8 cellular contexts compared by ENCODE assay signal in the genomic region with DNA sequence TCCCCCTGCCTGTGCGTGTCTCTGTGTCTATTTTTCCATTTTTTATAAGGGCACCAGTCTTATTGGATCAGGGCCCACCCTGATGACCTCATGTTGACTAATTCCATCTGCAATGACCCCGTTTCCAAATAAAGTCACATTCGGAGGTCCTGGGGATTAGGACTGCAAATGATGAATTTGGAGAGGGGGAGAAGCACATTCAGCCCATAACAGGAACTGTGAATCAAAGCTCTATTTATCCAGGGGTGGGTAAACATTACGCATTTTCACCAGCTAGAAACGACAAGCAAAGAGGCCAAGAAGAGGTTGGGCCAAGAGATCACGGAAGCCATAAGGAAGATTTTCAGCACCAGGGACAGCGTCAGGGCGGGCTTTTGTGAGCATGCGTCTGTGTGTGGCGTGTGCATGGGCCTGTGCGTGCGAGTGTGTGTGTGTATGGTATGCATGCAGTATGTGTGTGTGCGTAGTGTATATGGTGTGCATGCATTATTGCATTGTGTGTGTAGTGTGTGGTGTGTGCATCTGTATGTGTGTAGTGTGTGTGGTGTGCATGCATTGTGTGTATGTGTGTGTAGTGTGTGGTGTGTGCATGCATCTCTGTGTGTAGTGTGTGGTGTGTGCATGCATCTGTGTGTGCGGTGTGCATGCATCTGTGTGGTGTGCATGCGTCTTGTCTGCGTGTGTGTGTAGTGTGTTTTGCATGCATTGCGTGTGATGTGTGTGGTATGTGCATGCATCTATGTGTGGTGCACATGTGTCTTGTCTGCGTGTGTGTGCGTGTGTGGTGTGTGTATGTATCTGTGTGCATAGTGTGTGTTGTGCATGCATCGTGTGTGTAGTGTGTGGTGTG.
DNase-seq lines count a peak whose midpoint lies in the region; ATAC-seq and TF ChIP-seq lines count a peak whose summit lies in the region.

No MANE protein-coding gene starts in this region.

- no peak overlapping the region for H3K4me2 ChIP-seq in MM.1S (ENCODE audit: low read depth, low read length)

- TF ChIP-seq CTCF in MM.1S (IDR thresholded peaks at IDR 0.05; ENCODE audit: low read length): no peak

- peaks cover 72% of the 10 kb centered on the region for H3K27me3 ChIP-seq in MM.1S (replicated peaks; ENCODE audit: insufficient read depth, low read length)

- peak; percentile 32 for DNase-seq in CMK (ENCODE audit: low read depth)
- peak; percentile 67 for DNase-seq in MM.1S
- peak; percentile 44 for DNase-seq in activated T-cell treated with anti-CD3 and anti-CD28 coated beads for 48 hours (ENCODE audit: low read depth)
- DNase-seq in foreskin melanocyte: peak; percentile 40
- DNase-seq in stimulated activated CD8-positive, alpha-beta memory T cell treated with anti-CD3 and anti-CD28 coated beads, Interleukin-15, amount 100 ng/mL, for 1 hour (ENCODE audit: low read depth): peak; percentile 23

- no peaks in the 10 kb centered on the region for H3K36me3 ChIP-seq in MM.1S (replicated peaks; ENCODE audit: insufficient read depth, low read length)

- no peak overlapping the region for H2AFZ ChIP-seq in MM.1S (ENCODE audit: low read length)

- no peaks in the 10 kb centered on the region for H3K9me3 ChIP-seq in MM.1S (replicated peaks; ENCODE audit: insufficient read depth, low read length)

- no peak overlapping the region for H3K9ac ChIP-seq in MM.1S (ENCODE audit: low read length)

- no peaks in the 10 kb centered on the region for H4K20me1 ChIP-seq in MM.1S (ENCODE audit: insufficient read depth, low read length)

- H3F3A ChIP-seq in MM.1S (ENCODE audit: insufficient read depth, low read length): no peaks in the 10 kb centered on the region

- ATAC-seq in HG02981 (IDR thresholded peaks at IDR 0.05; ENCODE audit: unreplicated experiment): no peak
- ATAC-seq in GM18498 (IDR thresholded peaks at IDR 0.05; ENCODE audit: unreplicated experiment): no peak
- ATAC-seq in GM21576 (IDR thresholded peaks at IDR 0.05; ENCODE audit: unreplicated experiment): no peak

- H3K9me2 ChIP-seq in MM.1S (replicated peaks; ENCODE audit: insufficient read depth, low read length): no peaks in the 10 kb centered on the region

- H3K4me1 ChIP-seq in MM.1S (ENCODE audit: low read length): no peaks in the 10 kb centered on the region

- H3K4me3 ChIP-seq in MM.1S (ENCODE audit: low read length): no peak overlapping the region

- H3K79me2 ChIP-seq in MM.1S (ENCODE audit: low read length): no peaks in the 10 kb centered on the region

- H3K27ac ChIP-seq in MM.1S (ENCODE audit: low read length): no peak overlapping the region
